Comparison of ENCODE assay signal across 9 cellular contexts in genomic region chr6:32082951-32083350, GRCh38. TPM values are rescaled to one million over a fixed set of nuclear protein-coding genes. Genes with fewer than 3 reads are reported as not detected.
DNase-seq lines count a peak whose midpoint lies in the region; ATAC-seq, FAIRE-seq and TF ChIP-seq lines count a peak whose summit lies in the region.
"Had no signal": no experiment of that assay in that cellular context is flagged by ENCODE, and none has a peak within 500 bp of the region (broad histone marks: within the 10 kb centered on the region; RNA-seq: fewer than 3 reads in every experiment).

No MANE protein-coding gene starts in this region.

- TF ChIP-seq CTCF in chondrocyte (IDR thresholded peaks at IDR 0.05): no peak
- TF ChIP-seq CTCF in lower leg skin (IDR thresholded peaks at IDR 0.05): no peak
- no peak for TF ChIP-seq CTCF in transverse colon (IDR thresholded peaks at IDR 0.05)

- in situ Hi-C loops in transverse colon (cut with MboI; ENCODE audit: low pct_ligation_motif_present in 1 of 4, low pct_unique_long_range_greater_than_20kb in 1 of 4, low sequenced_read_pairs in 3 of 4): no loop called here

- H3K27ac ChIP-seq in transverse colon: peak overlapping the region; percentile 46 to 73 (median 55)

- H3K4me3 ChIP-seq in lower leg skin (ENCODE audit: low read depth, poor library complexity, severe bottlenecking) (no peak overlapping the region), transverse colon (no peak overlapping the region)

- no peaks in the 10 kb centered on the region for H3K9me3 ChIP-seq in transverse colon

- H3K27me3 ChIP-seq in transverse colon: peaks cover 14% of the 10 kb centered on the region

- peaks cover 31% of the 10 kb centered on the region for H3K27me3 Mint-ChIP-seq in chondrocyte (ENCODE audit: low read depth)

- H3K4me1 Mint-ChIP-seq in chondrocyte (ENCODE audit: low read depth): peaks cover 44% of the 10 kb centered on the region

- peaks cover 2% of the 10 kb centered on the region for H3K36me3 Mint-ChIP-seq in chondrocyte (ENCODE audit: low read depth)

- peaks cover 0 to 21% (median 13%) of the 10 kb centered on the region in 4 donors for H3K4me1 ChIP-seq in transverse colon

- ATAC-seq in HG03025 (IDR thresholded peaks at IDR 0.05; ENCODE audit: low FRiP score, unreplicated experiment): no peak

- WGBS in lower leg skin, 2 donors: 40 to 43% methylated on average over 9 of the region's 9 CpGs
- WGBS in transverse colon (ENCODE audit: low coverage in 1 of 2), 2 donors: 80% methylated on average over 9 of the region's 9 CpGs; no CpG with 5 or more reads in 1 of the 2 donors

- DNase-seq in HS-5 (ENCODE audit: low read depth) (peak; percentile 76), chondrocyte (ENCODE audit: low spot score) (no peak), lower leg skin (ENCODE audit: low spot score in 2 of 2) (peak; percentile 84 to 94), transverse colon (no peak), RCC 7860 (ENCODE audit: low spot score) (no peak), NOMO-1 treated with dmso at 0.1 percent for 144 hours (lab: John Stamatoyannopoulos, UW; ENCODE audit: unreplicated experiment) (no peak)
- DNase-seq in stimulated activated naive CD4-positive, alpha-beta T cell treated with Interleukin-2 at 50 U/mL for 16 hours (lab: John Stamatoyannopoulos, UW): no peak
- DNase-seq: NCI-H345 had no signal

- no peak for TF ChIP-seq EP300 in transverse colon (IDR thresholded peaks at IDR 0.05; ENCODE audit: low read depth)

- intact Hi-C loops in lower leg skin (cut with DNase I; ENCODE audit: low total_unique reads): no loop called here
- intact Hi-C loops in transverse colon (cut with DNase I; ENCODE audit: low total_unique reads): no loop called here

- H3K36me3 ChIP-seq in transverse colon: no peaks in the 10 kb centered on the region

- no peak for TF ChIP-seq POLR2A in lower leg skin (IDR thresholded peaks at IDR 0.05)
- TF ChIP-seq POLR2A in transverse colon (IDR thresholded peaks at IDR 0.05): no peak

- H3K4me3 Mint-ChIP-seq in chondrocyte (ENCODE audit: unreplicated experiment): no peak overlapping the region

- H3K27ac Mint-ChIP-seq in chondrocyte (ENCODE audit: unreplicated experiment): peak overlapping the region; percentile 59

- no peak for FAIRE-seq in RCC 7860 (lab: Jason Lieb, UNC)

- no peaks in the 10 kb centered on the region for H3K9me3 Mint-ChIP-seq in chondrocyte (ENCODE audit: low read depth)

RNA-seq across cellular contexts. Expression of gene TNXB, which starts 26.2 kb away (rescaled TPM):
- total RNA-seq in chondrocyte (1.9 to 2.9 TPM (median 2.3 TPM) in 3 replicates), lower leg skin (100 to 1,000 TPM in 1 of 4 donors, 10 to 100 TPM in 3; 24.9 to 155 (median 46.3) TPM), transverse colon (100 to 1,000 TPM in 1 of 4 donors, 10 to 100 TPM in 3; 47.7 to 205 (median 66.2) TPM)

RNA-seq across cellular contexts. Expression of gene CYP21A2, which starts 44.7 kb away (rescaled TPM):
- 0.30 to 0.68 TPM (median 0.41 TPM) in 3 replicates for total RNA-seq in chondrocyte
- total RNA-seq in lower leg skin: 1 to 10 TPM in 1 of 4 donors, under 1 TPM in 2, not detected in 1; 0.27 to 3.9 (median 0.88) TPM
- under 1 TPM in 3 of 4 donors, not detected in 1; 0.27 to 0.64 (median 0.40) TPM for total RNA-seq in transverse colon

RNA-seq across cellular contexts. Expression of gene ATF6B, which starts 45.1 kb away (rescaled TPM):
- 68.0 to 86.5 TPM (median 68.7 TPM) in 3 replicates for total RNA-seq in chondrocyte
- 100 to 1,000 TPM in 1 of 4 donors, 10 to 100 TPM in 3; 46.8 to 102 (median 54.1) TPM for total RNA-seq in lower leg skin
- total RNA-seq in transverse colon: 100 to 1,000 TPM in 2 of 4 donors, 10 to 100 TPM in 2; 59.0 to 139 (median 98.5) TPM

RNA-seq across cellular contexts. Expression of gene FKBPL, which starts 47.1 kb away (rescaled TPM):
- total RNA-seq in chondrocyte (4.3 to 6.3 TPM (median 4.9 TPM) in 3 replicates), lower leg skin (10 to 100 TPM in 1 of 4 donors, 1 to 10 TPM in 3; 5.8 to 12.5 (median 8.0) TPM), transverse colon (1 to 10 TPM in 2 of 4 donors, not detected in 2; 3.0 to 3.3 TPM)

Comparison
In these comparisons a context has a peak if more than half of its experiments do, and no peak if none do; other contexts are left out.
1. DNase-seq: peak in HS-5 (single experiment) and lower leg skin (2 of 2); none in chondrocyte (single experiment), transverse colon (single experiment), stimulated activated naive CD4-positive, alpha-beta T cell treated with Interleukin-2 at 50 U/mL for 16 hours (single experiment), RCC 7860 (single experiment) and NOMO-1 treated with dmso at 0.1 percent for 144 hours (single experiment).